In genomic region chr7:30865077-30865476, GRCh38 we compare ENCODE assay signal across 19 cellular contexts. TPM values are rescaled to one million over a fixed set of nuclear protein-coding genes. Genes with fewer than 3 reads are reported as not detected.
"Had no signal": no experiment of that assay in that cellular context is flagged by ENCODE, and none has a peak within 500 bp of the region (broad histone marks: within the 10 kb centered on the region; RNA-seq: fewer than 3 reads in every experiment).

No MANE protein-coding gene starts in this region.

- H3K36me3 Mint-ChIP-seq: naive thymus-derived CD4-positive, alpha-beta T cell had no signal

- H3K9me3 Mint-ChIP-seq: naive thymus-derived CD4-positive, alpha-beta T cell; nephron progenitor cell had no signal

- H3K27ac Mint-ChIP-seq: naive thymus-derived CD4-positive, alpha-beta T cell; nephron progenitor cell had no signal

- H3K4me3 ChIP-seq: colonic mucosa, hepatocyte, ovary, right atrium auricular region, sigmoid colon, skin epidermis, thyroid gland, upper lobe of left lung, vagina had no signal

- H3K4me1 ChIP-seq: colonic mucosa, foreskin keratinocyte, vagina had no signal

- H3K4me3 Mint-ChIP-seq: naive thymus-derived CD4-positive, alpha-beta T cell; nephron progenitor cell had no signal

- H3K9me3 ChIP-seq: colonic mucosa, ovary, right atrium auricular region, sigmoid colon, thyroid gland, upper lobe of left lung, vagina had no signal

- H2AFZ ChIP-seq: hepatocyte had no signal

- ATAC-seq: foreskin keratinocyte; naive thymus-derived CD4-positive, alpha-beta T cell had no signal

- H3K79me2 ChIP-seq: hepatocyte had no signal

- H3K36me3 ChIP-seq: colonic mucosa, ovary, right atrium auricular region, sigmoid colon, thyroid gland, vagina had no signal

- H3K4me1 Mint-ChIP-seq: naive thymus-derived CD4-positive, alpha-beta T cell had no signal

- H3K4me2 ChIP-seq: hepatocyte had no signal

- DNase-seq: colonic mucosa; dermis blood vessel endothelial cell; foreskin keratinocyte; head of caudate nucleus; kidney; mesendoderm; naive thymus-derived CD4-positive, alpha-beta T cell; nephron progenitor cell; nucleus accumbens; ovary; sigmoid colon; stimulated activated CD4-positive, alpha-beta T cell treated with anti-CD3 and anti-CD28 coated beads, Interleukin-2, amount 100 ng/mL, for 48 hours; stimulated activated naive CD4-positive, alpha-beta T cell treated with Interleukin-2 at 50 U/mL for 16 hours; thyroid gland; upper lobe of left lung had no signal

- H3K27me3 Mint-ChIP-seq: naive thymus-derived CD4-positive, alpha-beta T cell had no signal

- H3K27me3 ChIP-seq: colonic mucosa, foreskin keratinocyte, hepatocyte, ovary, right atrium auricular region, sigmoid colon, thyroid gland, upper lobe of left lung, vagina had no signal

- H3K27ac ChIP-seq: colonic mucosa, foreskin keratinocyte, hepatocyte, ovary, right atrium auricular region, sigmoid colon, upper lobe of left lung, vagina had no signal

RNA-seq across cellular contexts. Expression of gene AQP1, which starts 46.6 kb away (rescaled TPM):
- total RNA-seq: foreskin keratinocyte had no signal
